ENCODE assay signal across 18 cellular contexts in genomic region chr11:130629039-130629438, GRCh38.
DNase-seq lines count a peak whose midpoint lies in the region; ATAC-seq and TF ChIP-seq lines count a peak whose summit lies in the region.
"Had no signal": no experiment of that assay in that cellular context is flagged by ENCODE, and none has a peak within 500 bp of the region (broad histone marks: within the 10 kb centered on the region; RNA-seq: fewer than 3 reads in every experiment).

No MANE protein-coding gene starts in this region.

- H3K36me3 ChIP-seq in SJCRH30 = no peaks in the 10 kb centered on the region
- H3K36me3 ChIP-seq in esophagus squamous epithelium = no peaks in the 10 kb centered on the region
- H3K36me3 ChIP-seq: neutrophil, vagina had no signal

- no peak for TF ChIP-seq POLR2A in esophagus squamous epithelium (IDR thresholded peaks at IDR 0.05)

- H3K4me3 ChIP-seq in SJCRH30 = no peak overlapping the region
- no peak overlapping the region for H3K4me3 ChIP-seq in fibroblast of mammary gland (ENCODE audit: control insufficient read depth, low read depth, low read length)
- H3K4me3 ChIP-seq in esophagus squamous epithelium = no peak overlapping the region
- H3K4me3 ChIP-seq: GM12878, K562, PC-9, vagina had no signal

- 43 to 49% methylated on average over 9 of the region's 9 CpGs for WGBS in esophagus squamous epithelium, 2 donors

- H3K9me3 ChIP-seq in SJCRH30 (replicated peaks) = no peaks in the 10 kb centered on the region
- no peaks in the 10 kb centered on the region for H3K9me3 ChIP-seq in esophagus squamous epithelium
- H3K9me3 ChIP-seq: neutrophil, vagina had no signal

- H3K27ac ChIP-seq in SJCRH30 (no peak overlapping the region), esophagus squamous epithelium (no peak overlapping the region)
- H3K27ac ChIP-seq: neutrophil, PC-9, vagina had no signal

- peak; percentile 74 for ATAC-seq in Right ventricle myocardium superior (ENCODE audit: poor library complexity)
- ATAC-seq: activated CD4-positive, alpha-beta T cell treated with anti-CD3 and anti-CD28 coated beads for 36 hours; GM12878; K562 had no signal

- no peaks in the 10 kb centered on the region for H3K27me3 ChIP-seq in SJCRH30
- H3K27me3 ChIP-seq in esophagus squamous epithelium = no peaks in the 10 kb centered on the region
- H3K27me3 ChIP-seq: vagina had no signal

- intact Hi-C loops in Right ventricle myocardium superior (cut with DNase I) (no loop called here), cardiac septum (cut with DNase I) (no loop called here), esophagus squamous epithelium (cut with DNase I) (no loop called here)

- DNase-seq in Right ventricle myocardium superior (no peak), cardiac septum (ENCODE audit: low spot score) (no peak), SJCRH30 (peak; percentile 22 to 47), fibroblast of mammary gland (ENCODE audit: low read depth) (peak; percentile 28), NCI-H226 (no peak), esophagus squamous epithelium (lab: John Stamatoyannopoulos, UW) (no peak), NCI-H1417 (lab: John Stamatoyannopoulos, UW) (no peak)
- DNase-seq in stimulated activated naive CD4-positive, alpha-beta T cell (lab: John Stamatoyannopoulos, UW) = no peak
- DNase-seq: activated CD4-positive, alpha-beta T cell treated with anti-CD3 and anti-CD28 coated beads for 36 hours; activated effector memory CD4-positive, alpha-beta T cell treated with Interleukin-2 at 50 U/mL for 16 hours; DMS153; MV-4-11; NCI-H1930 had no signal

- no peak for TF ChIP-seq CTCF in fibroblast of mammary gland (conservative IDR thresholded peaks at IDR 0.05; ENCODE audit: control insufficient read depth, insufficient read depth, low read depth, low read length)
- TF ChIP-seq CTCF in esophagus squamous epithelium (IDR thresholded peaks at IDR 0.05) = no peak

- peaks cover 12% of the 10 kb centered on the region for H3K4me1 ChIP-seq in SJCRH30
- H3K4me1 ChIP-seq in esophagus squamous epithelium = peaks cover 0 to 8% (median 0%) of the 10 kb centered on the region in 3 donors

Comparison
In these comparisons a context has a peak if more than half of its experiments do, and no peak if none do; other contexts are left out.
1. DNase-seq: peak in SJCRH30 (2 of 2) and fibroblast of mammary gland (single experiment); none in Right ventricle myocardium superior (single experiment), cardiac septum (single experiment), NCI-H226 (single experiment), esophagus squamous epithelium (single experiment), NCI-H1417 (0 of 3) and stimulated activated naive CD4-positive, alpha-beta T cell (0 of 6).